ENCODE assay signal across 9 cellular contexts in the genomic region with DNA sequence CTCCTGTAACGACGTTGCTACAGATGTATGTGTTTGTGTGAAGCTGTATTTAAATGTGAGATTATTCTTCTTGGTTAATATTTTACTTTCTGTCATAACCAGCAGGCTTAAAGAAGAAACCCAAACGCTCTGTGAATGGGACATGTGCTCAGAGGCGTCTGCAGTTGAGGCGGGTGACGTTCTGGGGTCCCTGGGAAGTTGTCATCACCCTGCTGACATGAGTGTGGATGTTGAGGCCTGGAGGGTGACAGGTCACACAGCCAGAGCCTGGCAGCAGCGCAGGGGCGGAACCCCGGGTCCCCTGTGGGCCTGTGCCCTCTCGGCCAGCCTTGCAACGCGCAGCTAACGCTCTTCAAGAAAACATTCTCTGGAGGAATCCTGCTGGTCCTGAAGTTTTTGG. TPM values are rescaled to one million over a fixed set of nuclear protein-coding genes. Genes with fewer than 3 reads are reported as not detected.
DNase-seq lines count a peak whose midpoint lies in the region; ATAC-seq and TF ChIP-seq lines count a peak whose summit lies in the region.
"Had no signal": no experiment of that assay in that cellular context is flagged by ENCODE, and none has a peak within 500 bp of the region (broad histone marks: within the 10 kb centered on the region; RNA-seq: fewer than 3 reads in every experiment).

No MANE protein-coding gene starts in this region.

- TF ChIP-seq CTCF in A673 (conservative IDR thresholded peaks at IDR 0.05; ENCODE audit: low read depth, low read length) (no peak), GM23338 (conservative IDR thresholded peaks at IDR 0.05; ENCODE audit: low read depth in 2 of 2) (no peak), brain microvascular endothelial cell (IDR thresholded peaks at IDR 0.05; ENCODE audit: low read depth, low read length, missing control alignments) (no peak), natural killer cell (IDR thresholded peaks at IDR 0.05) (no peak)

- H3K79me2 ChIP-seq in GM23338 (replicated peaks; ENCODE audit: insufficient read depth) = peaks cover 37% of the 10 kb centered on the region

- CTCF ChIA-PET in A673 (lab: Charles Lee) = no interaction called here

- peak overlapping the region; percentile 69 for H3K27ac Mint-ChIP-seq in GM23338
- H3K27ac Mint-ChIP-seq in natural killer cell = peak overlapping the region; percentile 91 to 92

- H3K36me3 Mint-ChIP-seq in GM23338 (ENCODE audit: low read depth) (peaks cover 23% of the 10 kb centered on the region), natural killer cell (no peaks in the 10 kb centered on the region)

- intact Hi-C loops in A673 (cut with micrococcal nuclease; ENCODE audit: unreplicated experiment) (loop anchor here (10.0 kb wide), 1 partner anchor 51 kb away; no protein-coding TSS in a partner anchor), natural killer cell (cut with micrococcal nuclease) (no loop called here)

- in situ Hi-C loops in brain microvascular endothelial cell (cut with HindIII; ENCODE audit: low pct_ligation_motif_present, low sequenced_read_pairs) = no loop called here

- POLR2A ChIA-PET in A673 (lab: Charles Lee; ENCODE audit: low non-redundant PET) = no interaction called here

- no peaks in the 10 kb centered on the region; the same call in 1 of the 2 replicates for H4K20me1 ChIP-seq in GM23338 (replicated peaks; ENCODE audit: insufficient read depth)

- peaks cover 3% of the 10 kb centered on the region; the same call in 1 of the 3 replicates for H3K9me3 Mint-ChIP-seq in GM23338
- H3K9me3 Mint-ChIP-seq in natural killer cell = no peaks in the 10 kb centered on the region

- peaks cover 13% of the 10 kb centered on the region for H3F3A ChIP-seq in GM23338 (replicated peaks; ENCODE audit: low read depth)

- H3K27me3 Mint-ChIP-seq in GM23338 (ENCODE audit: insufficient read depth, low read depth, poor library complexity) (peaks cover 15% of the 10 kb centered on the region), natural killer cell (ENCODE audit: low read depth in 2 of 2) (no peaks in the 10 kb centered on the region)

- ATAC-seq in GM23338 (no peak), natural killer cell (peak in 2 of 3 donors; percentile 24 to 30)

- H3K36me3 ChIP-seq in A673 (ENCODE audit: insufficient read depth, low read length, poor library complexity, severe bottlenecking) (no peaks in the 10 kb centered on the region), GM23338 (ENCODE audit: insufficient read depth) (no peaks in the 10 kb centered on the region), brain microvascular endothelial cell (replicated peaks) (peaks cover 16% of the 10 kb centered on the region)

- H3K4me3 Mint-ChIP-seq in GM23338 = no peak overlapping the region
- H3K4me3 Mint-ChIP-seq in natural killer cell = peak overlapping the region; percentile 81

- DNase-seq in A673 (ENCODE audit: low spot score) (no peak), GM23338 (ENCODE audit: low spot score) (no peak), brain microvascular endothelial cell (no peak), natural killer cell (peak; percentile 16), NCI-H345 treated with DMSO at 0.1 percent for 48 hours (lab: John Stamatoyannopoulos, UW; ENCODE audit: unreplicated experiment) (no peak), DMS53 treated with DMSO at 0.1 percent for 48 hours (lab: John Stamatoyannopoulos, UW; ENCODE audit: unreplicated experiment) (no peak), caudate nucleus (lab: John Stamatoyannopoulos, UW) (no peak), GOT3 (lab: John Stamatoyannopoulos, UW) (no peak)
- DNase-seq: cerebellar nuclear complex had no signal

- H3K4me3 ChIP-seq in A673 (ENCODE audit: low read depth, low read length, poor library complexity, severe bottlenecking) (no peak overlapping the region), GM23338 (no peak overlapping the region), brain microvascular endothelial cell (ENCODE audit: low read depth, low read length) (no peak overlapping the region)

- peaks cover 61% of the 10 kb centered on the region for H3K4me1 Mint-ChIP-seq in GM23338
- peaks cover 50 to 74% of the 10 kb centered on the region in 2 donors for H3K4me1 Mint-ChIP-seq in natural killer cell

- no peak overlapping the region for H3K4me2 ChIP-seq in GM23338

- BruUV-seq in A673 (replicated peaks; lab: Mats Ljungman, UMichigan) = no TSS peak

- H3K9me3 ChIP-seq in A673 (ENCODE audit: low read depth, low read length, poor library complexity, severe bottlenecking) = no peaks in the 10 kb centered on the region

- H3K9me2 ChIP-seq in GM23338 (ENCODE audit: insufficient read depth) = no peaks in the 10 kb centered on the region

- no peak overlapping the region for H2AFZ ChIP-seq in GM23338

- peak overlapping the region; percentile 23 for H3K27ac ChIP-seq in A673 (ENCODE audit: low read depth, low read length, poor library complexity, severe bottlenecking)
- no peak overlapping the region for H3K27ac ChIP-seq in GM23338 (ENCODE audit: low read depth)
- H3K27ac ChIP-seq in brain microvascular endothelial cell = peak overlapping the region; percentile 94
- H3K27ac ChIP-seq in caudate nucleus (ENCODE audit: low read depth, low read length) = no peak overlapping the region

- peaks cover 41% of the 10 kb centered on the region for H3K4me1 ChIP-seq in A673 (ENCODE audit: insufficient read depth, low read length, poor library complexity, severe bottlenecking)
- H3K4me1 ChIP-seq in GM23338 (ENCODE audit: insufficient read depth) = peaks cover 20% of the 10 kb centered on the region

- H3K27me3 ChIP-seq in A673 (replicated peaks; ENCODE audit: insufficient read depth, low read depth, low read length, poor library complexity) (no peaks in the 10 kb centered on the region), GM23338 (ENCODE audit: insufficient read depth) (no peaks in the 10 kb centered on the region), brain microvascular endothelial cell (replicated peaks) (no peaks in the 10 kb centered on the region)

TF ChIP-seq in GM23338, 12 proteins besides CTCF, POLR2A, EP300 and RAD21 (continues in another document):
- TF ChIP-seq EZH2 (IDR thresholded peaks at IDR 0.05; ENCODE audit: low read depth, unreplicated experiment) = no peak
- no peak for TF ChIP-seq STAT1 (IDR thresholded peaks at IDR 0.05; ENCODE audit: unreplicated experiment)
- TF ChIP-seq, protein P1, sequence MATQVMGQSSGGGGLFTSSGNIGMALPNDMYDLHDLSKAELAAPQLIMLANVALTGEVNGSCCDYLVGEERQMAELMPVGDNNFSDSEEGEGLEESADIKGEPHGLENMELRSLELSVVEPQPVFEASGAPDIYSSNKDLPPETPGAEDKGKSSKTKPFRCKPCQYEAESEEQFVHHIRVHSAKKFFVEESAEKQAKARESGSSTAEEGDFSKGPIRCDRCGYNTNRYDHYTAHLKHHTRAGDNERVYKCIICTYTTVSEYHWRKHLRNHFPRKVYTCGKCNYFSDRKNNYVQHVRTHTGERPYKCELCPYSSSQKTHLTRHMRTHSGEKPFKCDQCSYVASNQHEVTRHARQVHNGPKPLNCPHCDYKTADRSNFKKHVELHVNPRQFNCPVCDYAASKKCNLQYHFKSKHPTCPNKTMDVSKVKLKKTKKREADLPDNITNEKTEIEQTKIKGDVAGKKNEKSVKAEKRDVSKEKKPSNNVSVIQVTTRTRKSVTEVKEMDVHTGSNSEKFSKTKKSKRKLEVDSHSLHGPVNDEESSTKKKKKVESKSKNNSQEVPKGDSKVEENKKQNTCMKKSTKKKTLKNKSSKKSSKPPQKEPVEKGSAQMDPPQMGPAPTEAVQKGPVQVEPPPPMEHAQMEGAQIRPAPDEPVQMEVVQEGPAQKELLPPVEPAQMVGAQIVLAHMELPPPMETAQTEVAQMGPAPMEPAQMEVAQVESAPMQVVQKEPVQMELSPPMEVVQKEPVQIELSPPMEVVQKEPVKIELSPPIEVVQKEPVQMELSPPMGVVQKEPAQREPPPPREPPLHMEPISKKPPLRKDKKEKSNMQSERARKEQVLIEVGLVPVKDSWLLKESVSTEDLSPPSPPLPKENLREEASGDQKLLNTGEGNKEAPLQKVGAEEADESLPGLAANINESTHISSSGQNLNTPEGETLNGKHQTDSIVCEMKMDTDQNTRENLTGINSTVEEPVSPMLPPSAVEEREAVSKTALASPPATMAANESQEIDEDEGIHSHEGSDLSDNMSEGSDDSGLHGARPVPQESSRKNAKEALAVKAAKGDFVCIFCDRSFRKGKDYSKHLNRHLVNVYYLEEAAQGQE (IDR thresholded peaks at IDR 0.05; ENCODE audit: unreplicated experiment) = no peak
- TF ChIP-seq ZNF114 (CRISPR knock-in tag; IDR thresholded peaks at IDR 0.05) = no peak
- no peak for TF ChIP-seq POLR2AphosphoS5 (IDR thresholded peaks at IDR 0.05; ENCODE audit: low read depth)
- no peak for TF ChIP-seq JUNB (IDR thresholded peaks at IDR 0.05; ENCODE audit: unreplicated experiment)
- TF ChIP-seq, protein P2, sequence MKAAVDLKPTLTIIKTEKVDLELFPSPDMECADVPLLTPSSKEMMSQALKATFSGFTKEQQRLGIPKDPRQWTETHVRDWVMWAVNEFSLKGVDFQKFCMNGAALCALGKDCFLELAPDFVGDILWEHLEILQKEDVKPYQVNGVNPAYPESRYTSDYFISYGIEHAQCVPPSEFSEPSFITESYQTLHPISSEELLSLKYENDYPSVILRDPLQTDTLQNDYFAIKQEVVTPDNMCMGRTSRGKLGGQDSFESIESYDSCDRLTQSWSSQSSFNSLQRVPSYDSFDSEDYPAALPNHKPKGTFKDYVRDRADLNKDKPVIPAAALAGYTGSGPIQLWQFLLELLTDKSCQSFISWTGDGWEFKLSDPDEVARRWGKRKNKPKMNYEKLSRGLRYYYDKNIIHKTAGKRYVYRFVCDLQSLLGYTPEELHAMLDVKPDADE (IDR thresholded peaks at IDR 0.05) = no peak

RNA-seq across cellular contexts. Expression of a gene that starts 16.6 kb away (rescaled TPM):
- total RNA-seq in A673 (2021) (22.1 and 24.1 TPM in 2 replicates), natural killer cell (100 to 1,000 TPM; 252 to 277 (median 274) TPM)
- 18.7 and 20.7 TPM in 2 replicates for total RNA-seq in GM23338 (2014; rRNA removed; shearing (Covaris generic))
- 11.2 and 11.7 TPM in 2 replicates for polyA plus RNA-seq in GM23338 (2016; fragmentation: Nextera tagmentation; extraction: Ambion mirVana)

Comparison
In these comparisons a context has a peak if more than half of its experiments do, and no peak if none do; other contexts are left out.
1. H3K27ac ChIP-seq: peak in A673 (single experiment) and brain microvascular endothelial cell (single experiment); none in GM23338 (single experiment) and caudate nucleus (single experiment).
2. RNA of a gene that starts 16.6 kb away (total RNA-seq): 252 to 277 TPM in natural killer cell; 22.1 to 24.1 TPM in A673 and 18.7 to 20.7 TPM in GM23338; every median in the first group is over 10 times any median in the second.